Comparison of ENCODE assay signal across 8 cellular contexts in genomic region chr3:52220380-52221026, GRCh38. TPM values are rescaled to one million over a fixed set of nuclear protein-coding genes. Genes with fewer than 3 reads are reported as not detected.
DNase-seq lines count a peak whose midpoint lies in the region; ATAC-seq, FAIRE-seq and TF ChIP-seq lines count a peak whose summit lies in the region.

No MANE protein-coding gene starts in this region.

- intact Hi-C loops in left lung (cut with DNase I), result loop anchor here in 1 of 2 donors (10.0 kb wide), 1 partner anchor 124 kb away; no protein-coding TSS in a partner anchor

- no peaks in the 10 kb centered on the region for H3K9me3 ChIP-seq in left lung

- H3K4me1 ChIP-seq in left lung, result peaks cover 20 to 70% of the 10 kb centered on the region in 2 donors

- no peak overlapping the region for H3K4me3 ChIP-seq in left lung

- H3K27ac ChIP-seq in left lung, result no peak overlapping the region

- H3K27me3 ChIP-seq in left lung, result no peaks in the 10 kb centered on the region

- H3K36me3 ChIP-seq in left lung, result peaks cover 0 to 30% of the 10 kb centered on the region in 2 donors

- TF ChIP-seq CTCF in D721Med (IDR thresholded peaks at IDR 0.05; ENCODE audit: insufficient read depth, missing control alignments), result peak; percentile 96
- peak; percentile 86 to 96 for TF ChIP-seq CTCF in left lung (IDR thresholded peaks at IDR 0.05)

- DNase-seq in D721Med (ENCODE audit: insufficient read length, low spot score) (peak; percentile 94), NCI-H510A (lab: John Stamatoyannopoulos, UW) (peak; percentile 13), cerebellar nuclear complex (lab: John Stamatoyannopoulos, UW) (peak; percentile 41 to 81), left lung (peak; percentile 80 to 95)
- DNase-seq in activated CD4-positive, alpha-beta T cell treated with anti-CD3 and anti-CD28 coated beads for 48 hours, result peak; percentile 94
- DNase-seq in stimulated activated CD4-positive, alpha-beta T cell treated with anti-CD3 and anti-CD28 coated beads, Interleukin-4, amount 100 ng/mL, for 48 hours (ENCODE audit: low read depth in 2 of 2), result peak; percentile 87 to 96

- FAIRE-seq in D721Med (lab: Jason Lieb, UNC), result no peak

- ATAC-seq in HG02852 (IDR thresholded peaks at IDR 0.05; ENCODE audit: unreplicated experiment) (peak; percentile 55), left lung (peak; percentile 75), HG02623 (IDR thresholded peaks at IDR 0.05; ENCODE audit: unreplicated experiment) (no peak)

RNA-seq across cellular contexts. Expression of gene TLR9, which starts 4.9 kb away (rescaled TPM):
- 1 to 10 TPM in 1 of 2 donors, not detected in 1; 1.5 TPM for total RNA-seq in left lung

RNA-seq across cellular contexts. Expression of gene TWF2, which starts 18.5 kb away (rescaled TPM):
- 10 to 100 TPM; 47.7 to 77.5 TPM for total RNA-seq in left lung

RNA-seq across cellular contexts. Expression of gene ALAS1, which starts 22.5 kb away (rescaled TPM):
- 10 to 100 TPM; 66.7 to 70.1 TPM for total RNA-seq in left lung

RNA-seq across cellular contexts. Expression of gene PPM1M, which starts 25.1 kb away (rescaled TPM):
- total RNA-seq in left lung, result 10 to 100 TPM; 33.1 to 48.3 TPM

RNA-seq across cellular contexts. Expression of gene WDR82, which starts 57.9 kb away (rescaled TPM):
- total RNA-seq in left lung, result 10 to 100 TPM; 60.2 to 67.9 TPM

Comparison
In these comparisons a context has a peak if more than half of its experiments do, and no peak if none do; other contexts are left out.
1. DNase-seq: peak in every context shown above with its lines; median percentile 94 in D721Med; 94 in activated CD4-positive, alpha-beta T cell treated with anti-CD3 and anti-CD28 coated beads for 48 hours; 92 in stimulated activated CD4-positive, alpha-beta T cell treated with anti-CD3 and anti-CD28 coated beads, Interleukin-4, amount 100 ng/mL, for 48 hours; 88 in left lung; 61 in cerebellar nuclear complex; 13 in NCI-H510A.